ENCODE assay signal across 20 cellular contexts in the genomic region with DNA sequence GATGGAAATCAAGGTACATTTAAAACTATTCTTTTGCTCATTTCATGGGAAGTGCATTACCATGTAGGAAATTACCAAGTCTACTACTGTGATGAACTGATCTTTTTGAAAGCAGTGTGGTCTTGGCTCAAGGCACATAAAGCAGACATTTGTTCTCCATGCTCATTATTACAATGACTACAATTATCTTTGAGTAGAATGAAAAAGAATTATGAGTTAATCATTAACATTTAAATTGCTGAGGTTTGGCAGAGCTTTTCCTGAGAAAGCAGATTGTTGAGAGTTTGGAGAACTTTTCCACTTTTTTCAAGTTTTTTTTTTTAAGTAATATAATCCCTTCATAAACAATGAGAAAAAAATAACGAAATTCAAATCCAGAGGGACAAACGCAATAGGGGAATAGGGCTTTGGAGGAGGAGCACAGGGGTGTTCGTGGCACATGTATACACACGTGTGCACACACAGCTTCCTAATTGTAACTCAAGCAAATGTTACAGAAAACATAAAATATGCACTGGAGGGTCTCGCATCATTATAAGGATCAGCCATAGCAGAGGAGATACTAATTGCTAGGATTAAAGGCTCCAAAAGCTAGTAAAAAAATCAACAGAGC.
"Had no signal": no experiment of that assay in that cellular context is flagged by ENCODE, and none has a peak within 500 bp of the region (broad histone marks: within the 10 kb centered on the region; RNA-seq: fewer than 3 reads in every experiment).

No MANE protein-coding gene starts in this region.

- H3K36me3 ChIP-seq: gastrocnemius medialis, heart left ventricle, left ventricle myocardium inferior, thyroid gland had no signal

- ATAC-seq: activated T-cell treated with anti-CD3 and anti-CD28 coated beads, Interleukin-2, amount 50 U/mL, for 4 hours; body of pancreas; gastrocnemius medialis; heart left ventricle; natural killer cell; stimulated activated memory B cell treated with anti-CD40 and anti-IgM and Interleukin-4, amounts not matched to agents 10 μg/mL and 1 μg/mL and 100 μg/mL, for 72 hours had no signal

- H3K9me3 Mint-ChIP-seq: activated CD4-positive, alpha-beta memory T cell treated with anti-CD3 and anti-CD28 coated beads for 36 hours; activated T-cell treated with anti-CD3 and anti-CD28 coated beads, Interleukin-2, amount 50 U/mL, for 4 hours; natural killer cell; stimulated activated memory B cell treated with anti-CD40 and anti-IgM and Interleukin-4, amounts not matched to agents 10 μg/mL and 1 μg/mL and 100 μg/mL, for 72 hours had no signal

- H3K4me1 ChIP-seq: body of pancreas, gastrocnemius medialis, heart left ventricle, left ventricle myocardium inferior, thyroid gland had no signal

- H3K4me1 Mint-ChIP-seq: natural killer cell; stimulated activated memory B cell treated with anti-CD40 and anti-IgM and Interleukin-4, amounts not matched to agents 10 μg/mL and 1 μg/mL and 100 μg/mL, for 72 hours had no signal

- H3K27ac ChIP-seq: body of pancreas, gastrocnemius medialis, heart left ventricle, left ventricle myocardium inferior, thyroid gland had no signal

- H3K27ac Mint-ChIP-seq: activated CD4-positive, alpha-beta memory T cell treated with anti-CD3 and anti-CD28 coated beads for 36 hours; natural killer cell; stimulated activated memory B cell treated with anti-CD40 and anti-IgM and Interleukin-4, amounts not matched to agents 10 μg/mL and 1 μg/mL and 100 μg/mL, for 72 hours had no signal

- H3K4me3 ChIP-seq: body of pancreas, gastrocnemius medialis, heart left ventricle, left ventricle myocardium inferior, thyroid gland had no signal

- H3K9me3 ChIP-seq: body of pancreas, gastrocnemius medialis, heart left ventricle, left ventricle myocardium inferior, thyroid gland had no signal

- H3K4me3 Mint-ChIP-seq: activated CD4-positive, alpha-beta memory T cell treated with anti-CD3 and anti-CD28 coated beads for 36 hours; activated T-cell treated with anti-CD3 and anti-CD28 coated beads, Interleukin-2, amount 50 U/mL, for 4 hours; natural killer cell; stimulated activated memory B cell treated with anti-CD40 and anti-IgM and Interleukin-4, amounts not matched to agents 10 μg/mL and 1 μg/mL and 100 μg/mL, for 72 hours had no signal

- H3K36me3 Mint-ChIP-seq: stimulated activated memory B cell treated with anti-CD40 and anti-IgM and Interleukin-4, amounts not matched to agents 10 μg/mL and 1 μg/mL and 100 μg/mL, for 72 hours had no signal

- H3K27me3 ChIP-seq: body of pancreas, gastrocnemius medialis, heart left ventricle, thyroid gland had no signal

- FAIRE-seq: colon, endothelial cell of umbilical vein, urothelium cell line had no signal

- H3K27me3 Mint-ChIP-seq: activated CD4-positive, alpha-beta memory T cell treated with anti-CD3 and anti-CD28 coated beads for 36 hours; stimulated activated memory B cell treated with anti-CD40 and anti-IgM and Interleukin-4, amounts not matched to agents 10 μg/mL and 1 μg/mL and 100 μg/mL, for 72 hours had no signal

- DNase-seq: activated CD4-positive, alpha-beta memory T cell treated with anti-CD3 and anti-CD28 coated beads for 36 hours; activated CD4-positive, alpha-beta T cell treated with anti-CD3 and anti-CD28 coated beads for 1 hour; activated effector memory CD4-positive, alpha-beta T cell treated with Interleukin-2 at 50 U/mL for 16 hours; activated naive CD4-positive, alpha-beta T cell treated with anti-CD3 and anti-CD28 coated beads, Interleukin-2, amount 50 U/mL, for 16 hours; activated T-cell treated with anti-CD3 and anti-CD28 coated beads, Interleukin-2, amount 50 U/mL, for 4 hours; body of pancreas; caudate nucleus; gastrocnemius medialis; heart left ventricle; left ventricle myocardium inferior; natural killer cell; retina; stimulated activated CD4-positive, alpha-beta T cell treated with anti-CD3 and anti-CD28 coated beads, Interleukin-2, amount 100 ng/mL, for 48 hours; T-helper 1 cell; T1000; thyroid gland had no signal
